19 cellular contexts compared by ENCODE assay signal in the genomic region with DNA sequence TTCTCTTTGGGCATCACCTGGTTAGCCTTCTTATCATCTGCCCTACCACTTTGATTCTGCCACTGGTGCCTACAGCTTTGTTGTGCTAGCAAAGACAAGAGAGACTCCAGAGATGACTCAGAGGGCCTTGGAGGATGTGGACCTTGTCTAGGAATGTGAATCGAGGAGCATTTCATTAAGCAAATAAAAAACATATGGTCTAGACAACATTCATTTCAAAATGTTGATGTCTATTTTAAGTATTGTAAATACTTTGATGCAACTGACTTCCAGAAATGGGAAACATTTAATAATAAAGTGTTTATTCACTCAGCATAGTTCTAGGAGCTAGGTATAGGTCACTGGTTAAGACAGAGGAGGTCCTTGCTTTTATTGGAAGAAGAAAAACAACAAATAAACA.
A peak's percentile ranks its signal among the peaks of the same experiment; 100 is the strongest.
DNase-seq lines count a peak whose midpoint lies in the region; ATAC-seq and TF ChIP-seq lines count a peak whose summit lies in the region.
"Had no signal": no experiment of that assay in that cellular context is flagged by ENCODE, and none has a peak within 500 bp of the region (broad histone marks: within the 10 kb centered on the region; RNA-seq: fewer than 3 reads in every experiment).

No MANE protein-coding gene starts in this region.

- peak; percentile 94 for ATAC-seq in SK-N-SH treated with all-trans-retinoic acid at 6 μM for 48 hours
- ATAC-seq: stimulated activated naive CD8-positive, alpha-beta T cell treated with anti-CD3 and anti-CD28 coated beads, Interleukin-15, Interleukin-2, amounts not matched to agents 100 U/mL and 50 U/mL, for 24 hours had no signal

- CTCF ChIA-PET in MCF 10A (lab: Yijun Ruan, JAX), result interaction anchor here (0.7 kb wide), 1 partner anchor 26 kb away, joined by 3 read pairs; no protein-coding TSS in a partner anchor
- CTCF ChIA-PET in mammary epithelial cell (lab: Charles Lee; ENCODE audit: low non-redundant PET), result no interaction called here

- DNase-seq in MCF 10A (ENCODE audit: unreplicated experiment), result peak; percentile 25
- no peak for DNase-seq in mammary epithelial cell
- peak; percentile 39 to 68 for DNase-seq in fibroblast of lung (ENCODE audit: low read depth in 2 of 2)
- DNase-seq in NCI-H1694 (lab: John Stamatoyannopoulos, UW), result no peak
- DNase-seq in activated CD4-positive, CD25-positive, alpha-beta regulatory T cell (lab: John Stamatoyannopoulos, UW), result no peak
- no peak for DNase-seq in H7
- DNase-seq in SIG-M5 (lab: John Stamatoyannopoulos, UW), result no peak
- DNase-seq: 8988T; activated CD4-positive, alpha-beta T cell treated with anti-CD3 and anti-CD28 coated beads, Interleukin-2, amount 50 U/mL, for 1 hour; activated naive CD4-positive, alpha-beta T cell treated with anti-CD3 and anti-CD28 coated beads, Interleukin-2, amount 50 U/mL, for 16 hours; activated T-cell treated with anti-CD3 and anti-CD28 coated beads for 4 hours; foreskin melanocyte; GOT3; Karpas-422; Peyer's patch; stimulated activated naive CD8-positive, alpha-beta T cell treated with anti-CD3 and anti-CD28 coated beads, Interleukin-15, Interleukin-2, amounts not matched to agents 100 U/mL and 50 U/mL, for 24 hours; trophoblast cell had no signal

- H3K27ac ChIP-seq in mammary epithelial cell (ENCODE audit: insufficient read depth, low read depth, low read length) (no peak overlapping the region), fibroblast of lung (ENCODE audit: insufficient read depth, low read length) (no peak overlapping the region)
- H3K27ac ChIP-seq: Peyer's patch, right atrium auricular region had no signal

- intact Hi-C loops in MCF 10A (cut with micrococcal nuclease) (no loop called here), mammary epithelial cell (cut with micrococcal nuclease) (no loop called here)

- H4K20me1 ChIP-seq in mammary epithelial cell (ENCODE audit: insufficient read depth, low read length), result no peaks in the 10 kb centered on the region
- H4K20me1 ChIP-seq in fibroblast of lung (ENCODE audit: control insufficient read depth, extremely low read depth, insufficient read depth, low read length), result no peaks in the 10 kb centered on the region

- no peak overlapping the region for H3K4me3 Mint-ChIP-seq in MCF 10A (ENCODE audit: unreplicated experiment)

- dilution Hi-C loops in mammary epithelial cell (cut with HindIII; ENCODE audit: low sequenced_read_pairs), result loop anchor here (10.0 kb wide), 1 partner anchor 135 kb away; no protein-coding TSS in a partner anchor

- H3K9me3 ChIP-seq in mammary epithelial cell (replicated peaks; ENCODE audit: insufficient read depth, low read length) (no peaks in the 10 kb centered on the region), fibroblast of lung (ENCODE audit: control insufficient read depth, insufficient read depth, low read depth, low read length) (no peaks in the 10 kb centered on the region)
- H3K9me3 ChIP-seq: Peyer's patch, right atrium auricular region had no signal

- in situ Hi-C loops in mammary epithelial cell (cut with MboI; ENCODE audit: low sequenced_read_pairs in 2 of 2), result loop anchor here in 1 of 2 donors (25.0 kb wide), 1 partner anchor 487 kb away; no protein-coding TSS in a partner anchor

- BruUV-seq in MCF 10A (replicated peaks; lab: Mats Ljungman, UMichigan) (no TSS peak), mammary epithelial cell (replicated peaks; lab: Mats Ljungman, UMichigan) (no TSS peak)

- peaks cover 36% of the 10 kb centered on the region for H3K27me3 Mint-ChIP-seq in MCF 10A (ENCODE audit: insufficient read depth, unreplicated experiment)

- TF ChIP-seq CTCF in MCF 10A (IDR thresholded peaks at IDR 0.05; ENCODE audit: unreplicated experiment) (no peak), mammary epithelial cell (conservative IDR thresholded peaks at IDR 0.05 in 1 of 2, IDR thresholded peaks at IDR 0.05 in 1 of 2; ENCODE audit: extremely low read depth in 1 of 2, insufficient read depth in 1 of 2, low read depth in 1 of 2, low read length in 2 of 2) (no peak), fibroblast of lung (conservative IDR thresholded peaks at IDR 0.05 in 1 of 2, IDR thresholded peaks at IDR 0.05 in 1 of 2; ENCODE audit: low read depth in 1 of 2, low read length in 2 of 2) (no peak)

- WGBS in mammary epithelial cell (ENCODE audit: low coverage, missing lambda C conversion rate), result 67% methylated on average over 1 of the region's 1 CpG

- no peak overlapping the region for H3K9ac ChIP-seq in mammary epithelial cell (ENCODE audit: insufficient read depth, low read length)
- no peak overlapping the region for H3K9ac ChIP-seq in fibroblast of lung (ENCODE audit: insufficient read depth, low read length)

- peaks cover 9% of the 10 kb centered on the region for H3K27me3 ChIP-seq in mammary epithelial cell (ENCODE audit: insufficient read depth, low read length)
- H3K27me3 ChIP-seq in fibroblast of lung (ENCODE audit: control insufficient read depth, insufficient read depth, low read length), result peaks cover 2% of the 10 kb centered on the region
- H3K27me3 ChIP-seq in H7 (ENCODE audit: control insufficient read depth, insufficient read depth, low read length), result no peaks in the 10 kb centered on the region
- H3K27me3 ChIP-seq: Peyer's patch, right atrium auricular region had no signal

- peaks cover 12% of the 10 kb centered on the region for H3K9me3 Mint-ChIP-seq in MCF 10A (ENCODE audit: unreplicated experiment)

- no peaks in the 10 kb centered on the region for H3K4me1 Mint-ChIP-seq in MCF 10A (ENCODE audit: insufficient read depth, unreplicated experiment)

- H3K79me2 ChIP-seq in mammary epithelial cell (ENCODE audit: insufficient read depth, low read length) (no peaks in the 10 kb centered on the region), fibroblast of lung (ENCODE audit: control insufficient read depth, insufficient read depth, low read length) (no peaks in the 10 kb centered on the region)

- H3K27ac Mint-ChIP-seq in MCF 10A (ENCODE audit: low read depth, unreplicated experiment), result no peak overlapping the region

- H3K4me1 ChIP-seq in mammary epithelial cell (ENCODE audit: insufficient read depth, low read length) (no peaks in the 10 kb centered on the region), fibroblast of lung (ENCODE audit: control insufficient read depth, extremely low read depth, insufficient read depth, low read length) (no peaks in the 10 kb centered on the region)
- H3K4me1 ChIP-seq: right atrium auricular region had no signal

- H3K4me2 ChIP-seq in mammary epithelial cell (ENCODE audit: insufficient read depth, low read depth, low read length), result no peak overlapping the region
- H3K4me2 ChIP-seq in fibroblast of lung (ENCODE audit: extremely low read depth, insufficient read depth, low read length), result no peak overlapping the region

- H3K36me3 Mint-ChIP-seq in MCF 10A (ENCODE audit: insufficient read depth, unreplicated experiment), result no peaks in the 10 kb centered on the region

- no peaks in the 10 kb centered on the region for H3K36me3 ChIP-seq in mammary epithelial cell (ENCODE audit: insufficient read depth, low read length)
- H3K36me3 ChIP-seq in fibroblast of lung (ENCODE audit: control insufficient read depth, insufficient read depth, low read length), result no peaks in the 10 kb centered on the region
- no peaks in the 10 kb centered on the region for H3K36me3 ChIP-seq in H7 (replicated peaks; ENCODE audit: control insufficient read depth, insufficient read depth, low read length)
- H3K36me3 ChIP-seq: Peyer's patch, right atrium auricular region had no signal

- no peak overlapping the region for H3K4me3 ChIP-seq in mammary epithelial cell (replicated peaks in 1 of 3; ENCODE audit: insufficient read depth in 1 of 3, low read depth in 2 of 3, low read length in 3 of 3)
- no peak overlapping the region for H3K4me3 ChIP-seq in fibroblast of lung (replicated peaks in 1 of 4; ENCODE audit: control extremely low read depth in 1 of 4, insufficient read depth in 1 of 4, low read depth in 3 of 4, low read length in 4 of 4)
- H3K4me3 ChIP-seq in H7 (ENCODE audit: insufficient read depth, low read depth, low read length), result no peak overlapping the region
- H3K4me3 ChIP-seq: Peyer's patch, right atrium auricular region had no signal

- POLR2A ChIA-PET in MCF 10A (lab: Yijun Ruan, JAX), result no interaction called here

- H2AFZ ChIP-seq in mammary epithelial cell (ENCODE audit: low read depth, low read length), result no peak overlapping the region
- H2AFZ ChIP-seq in fibroblast of lung (ENCODE audit: low read length), result no peak overlapping the region

TF ChIP-seq in SK-N-SH treated with all-trans-retinoic acid at 6 μM for 48 hours, 23 proteins besides CTCF, POLR2A, EP300 and RAD21:
- TF ChIP-seq GLIS3 (CRISPR knock-in tag; IDR thresholded peaks at IDR 0.05) (no peak), RARB (CRISPR knock-in tag; IDR thresholded peaks at IDR 0.05) (no peak)
- TF ChIP-seq, protein P1, sequence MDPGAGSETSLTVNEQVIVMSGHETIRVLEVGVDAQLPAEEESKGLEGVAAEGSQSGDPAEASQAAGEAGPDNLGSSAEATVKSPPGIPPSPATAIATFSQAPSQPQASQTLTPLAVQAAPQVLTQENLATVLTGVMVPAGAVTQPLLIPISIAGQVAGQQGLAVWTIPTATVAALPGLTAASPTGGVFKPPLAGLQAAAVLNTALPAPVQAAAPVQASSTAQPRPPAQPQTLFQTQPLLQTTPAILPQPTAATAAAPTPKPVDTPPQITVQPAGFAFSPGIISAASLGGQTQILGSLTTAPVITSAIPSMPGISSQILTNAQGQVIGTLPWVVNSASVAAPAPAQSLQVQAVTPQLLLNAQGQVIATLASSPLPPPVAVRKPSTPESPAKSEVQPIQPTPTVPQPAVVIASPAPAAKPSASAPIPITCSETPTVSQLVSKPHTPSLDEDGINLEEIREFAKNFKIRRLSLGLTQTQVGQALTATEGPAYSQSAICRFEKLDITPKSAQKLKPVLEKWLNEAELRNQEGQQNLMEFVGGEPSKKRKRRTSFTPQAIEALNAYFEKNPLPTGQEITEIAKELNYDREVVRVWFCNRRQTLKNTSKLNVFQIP (CRISPR knock-in tag; IDR thresholded peaks at IDR 0.05; ENCODE audit: borderline replicate concordance, low read depth), result no peak

Comparison
In these comparisons a context has a peak if more than half of its experiments do, and no peak if none do; other contexts are left out.
1. DNase-seq: peak in MCF 10A (single experiment) and fibroblast of lung (2 of 2); none in mammary epithelial cell (single experiment), NCI-H1694 (single experiment), activated CD4-positive, CD25-positive, alpha-beta regulatory T cell (0 of 4), H7 (single experiment) and SIG-M5 (single experiment).